In genomic region chr5:115607935-115608334, GRCh38 we compare ENCODE assay signal across 3 cellular contexts.
TF ChIP-seq lines count a peak whose summit lies in the region.

No MANE protein-coding gene starts in this region.

TF ChIP-seq in GM12891, 5 proteins besides CTCF, POLR2A, EP300 and RAD21:
- TF ChIP-seq POU2F2 (IDR thresholded peaks at IDR 0.05; ENCODE audit: low read depth, low read length) (no peak), TAF1 (IDR thresholded peaks at IDR 0.05; ENCODE audit: low read depth, low read length) (no peak), SPI1 (IDR thresholded peaks at IDR 0.05; ENCODE audit: low read depth, low read length) (no peak), POLR2AphosphoS5 (IDR thresholded peaks at IDR 0.05; ENCODE audit: low read depth, low read length) (no peak), PAX5 (IDR thresholded peaks at IDR 0.05; ENCODE audit: insufficient read depth, low read length, severe bottlenecking) (no peak)

TF ChIP-seq in GM23338, 12 proteins besides CTCF, POLR2A, EP300 and RAD21 (continues in another document):
- TF ChIP-seq ZNF331 (CRISPR knock-in tag; IDR thresholded peaks at IDR 0.05; ENCODE audit: low read depth) (no peak), ZNF462 (CRISPR knock-in tag; IDR thresholded peaks at IDR 0.05) (no peak), REST (IDR thresholded peaks at IDR 0.05; ENCODE audit: unreplicated experiment) (no peak), ETS1 (IDR thresholded peaks at IDR 0.05) (no peak), JUNB (IDR thresholded peaks at IDR 0.05; ENCODE audit: unreplicated experiment) (no peak), CREB1 (CRISPR knock-in tag; IDR thresholded peaks at IDR 0.05; ENCODE audit: low read depth) (no peak), STAT1 (IDR thresholded peaks at IDR 0.05; ENCODE audit: unreplicated experiment) (no peak), EZH2 (IDR thresholded peaks at IDR 0.05; ENCODE audit: low read depth, unreplicated experiment) (no peak), NANOG (IDR thresholded peaks at IDR 0.05; ENCODE audit: borderline replicate concordance) (no peak), EZH2phosphoT487 (IDR thresholded peaks at IDR 0.05; ENCODE audit: unreplicated experiment) (no peak)

TF ChIP-seq in H1, 55 proteins besides CTCF, POLR2A, EP300 and RAD21:
- TF ChIP-seq NANOG (IDR thresholded peaks at IDR 0.05; ENCODE audit: insufficient read depth, low read depth, low read length, poor library complexity, severe bottlenecking) = no peak
- no peak for TF ChIP-seq RFX5 (IDR thresholded peaks at IDR 0.05; ENCODE audit: borderline replicate concordance, low read depth, low read length)
- TF ChIP-seq SP2 (IDR thresholded peaks at IDR 0.05; ENCODE audit: low read length) = no peak
- TF ChIP-seq ATF3 (IDR thresholded peaks at IDR 0.05; ENCODE audit: insufficient read depth, low read depth, low read length) = no peak
- TF ChIP-seq TAF1 (IDR thresholded peaks at IDR 0.05; ENCODE audit: low read depth, low read length) = no peak
- no peak for TF ChIP-seq GABPA (IDR thresholded peaks at IDR 0.05; ENCODE audit: borderline replicate concordance, insufficient read depth, low read length)
- TF ChIP-seq KDM5A (IDR thresholded peaks at IDR 0.05; ENCODE audit: low read length) = no peak
- TF ChIP-seq CHD2 (IDR thresholded peaks at IDR 0.05; ENCODE audit: low read length) = no peak
- no peak for TF ChIP-seq USF2 (IDR thresholded peaks at IDR 0.05; ENCODE audit: low read length)
- TF ChIP-seq YY1 (IDR thresholded peaks at IDR 0.05; ENCODE audit: low read depth, low read length) = no peak
- TF ChIP-seq SIN3A (conservative IDR thresholded peaks at IDR 0.05 in 1 of 2, IDR thresholded peaks at IDR 0.05 in 1 of 2; ENCODE audit: low read depth in 1 of 2, low read length in 2 of 2) = no peak
- TF ChIP-seq GTF2F1 (IDR thresholded peaks at IDR 0.05; ENCODE audit: borderline replicate concordance, low read depth, low read length) = no peak
- no peak for TF ChIP-seq ASH2L (IDR thresholded peaks at IDR 0.05; ENCODE audit: low read length)
- no peak for TF ChIP-seq BRCA1 (IDR thresholded peaks at IDR 0.05; ENCODE audit: low read depth, low read length)
- no peak for TF ChIP-seq POU5F1 (IDR thresholded peaks at IDR 0.05; ENCODE audit: low read depth, low read length)
